In genomic region chr6:2842139-2842552, GRCh38 we compare ENCODE assay signal across 8 cellular contexts. TPM values are rescaled to one million over a fixed set of nuclear protein-coding genes. Genes with fewer than 3 reads are reported as not detected.
DNase-seq lines count a peak whose midpoint lies in the region; ATAC-seq and TF ChIP-seq lines count a peak whose summit lies in the region.

No MANE protein-coding gene starts in this region.

- H2BK5ac ChIP-seq in neuronal stem cell (ENCODE audit: low read length), result no peak overlapping the region

- H3K23ac ChIP-seq in neuronal stem cell (ENCODE audit: low read depth, low read length, poor library complexity), result no peak overlapping the region

- H3K4me2 ChIP-seq in BLaER1, result peak overlapping the region; percentile 81
- peak overlapping the region; percentile 33; the same call in 1 of the 2 replicates for H3K4me2 ChIP-seq in OCI-LY7 (ENCODE audit: low read length)
- H3K4me2 ChIP-seq in neuronal stem cell (ENCODE audit: insufficient read depth, low read length, poor library complexity, severe bottlenecking), result peak overlapping the region; percentile 55

- H3K27me3 ChIP-seq in BLaER1, result peaks cover 62% of the 10 kb centered on the region
- no peaks in the 10 kb centered on the region for H3K27me3 ChIP-seq in endocrine pancreas (ENCODE audit: control insufficient read depth, insufficient read depth, low read length)
- no peaks in the 10 kb centered on the region for H3K27me3 ChIP-seq in neuronal stem cell (ENCODE audit: control insufficient read depth in 3 of 3, insufficient read depth in 3 of 3, low read depth in 1 of 3, low read length in 3 of 3)

- H3K9me3 ChIP-seq in BLaER1 (peaks cover 3% of the 10 kb centered on the region; the same call in 1 of the 2 replicates), OCI-LY7 (ENCODE audit: low read length) (no peaks in the 10 kb centered on the region), endocrine pancreas (ENCODE audit: control insufficient read depth, low read length) (no peaks in the 10 kb centered on the region), neuronal stem cell (replicated peaks in 1 of 2; ENCODE audit: control insufficient read depth in 2 of 2, insufficient read depth in 1 of 2, low read depth in 1 of 2, low read length in 2 of 2) (no peaks in the 10 kb centered on the region)

- no peaks in the 10 kb centered on the region; the same call in 1 of the 2 replicates for H3K36me3 ChIP-seq in BLaER1
- H3K36me3 ChIP-seq in OCI-LY7 (ENCODE audit: insufficient read depth, low read length), result no peaks in the 10 kb centered on the region
- no peaks in the 10 kb centered on the region for H3K36me3 ChIP-seq in endocrine pancreas (ENCODE audit: control insufficient read depth, insufficient read depth, low read length)
- peaks cover 0 to 2% of the 10 kb centered on the region in 2 donors for H3K36me3 ChIP-seq in neuronal stem cell (replicated peaks in 1 of 2; ENCODE audit: control insufficient read depth in 2 of 2, insufficient read depth in 2 of 2, low read length in 2 of 2)

- H3K14ac ChIP-seq in neuronal stem cell (ENCODE audit: low read length), result no peak overlapping the region

- no peak overlapping the region for H3K4ac ChIP-seq in neuronal stem cell (ENCODE audit: low read length)

- no peak overlapping the region for H3K18ac ChIP-seq in neuronal stem cell (ENCODE audit: low read length)

- no peak overlapping the region for H2BK12ac ChIP-seq in neuronal stem cell (ENCODE audit: low read length)

- H3K9ac ChIP-seq in BLaER1 (no peak overlapping the region), endocrine pancreas (ENCODE audit: control insufficient read depth, insufficient read depth, low read length) (peak overlapping the region; percentile 38), neuronal stem cell (ENCODE audit: low read depth, low read length, poor library complexity) (no peak overlapping the region)

- no peaks in the 10 kb centered on the region for H3K79me2 ChIP-seq in OCI-LY7 (ENCODE audit: insufficient read depth, low read depth, low read length)

- H3K9me2 ChIP-seq in OCI-LY7 (ENCODE audit: insufficient read depth, low read length), result no peaks in the 10 kb centered on the region

- H2AK5ac ChIP-seq in neuronal stem cell (ENCODE audit: low read depth, low read length), result no peak overlapping the region

- H2AFZ ChIP-seq in OCI-LY7 (ENCODE audit: low read length) (no peak overlapping the region), neuronal stem cell (ENCODE audit: low read length) (peak overlapping the region; percentile 81)

- no peak for TF ChIP-seq CTCF in OCI-LY7 (conservative IDR thresholded peaks at IDR 0.05; ENCODE audit: low read length)

- H3K79me1 ChIP-seq in neuronal stem cell (ENCODE audit: low read depth, low read length), result no peaks in the 10 kb centered on the region

- intact Hi-C loops in OCI-LY7 (cut with micrococcal nuclease; ENCODE audit: unreplicated experiment), result loop anchor here (2.0 kb wide), 1 partner anchor 77 kb away; the partner anchor contains the start of gene WRNIP1

- POLR2A ChIA-PET in OCI-LY7 (lab: Charles Lee), result interaction anchor here (1.0 to 1.1 kb wide), 2 partner anchors 69 to 148 kb away, joined by 3 to 4 read pairs; no protein-coding TSS in a partner anchor

- ATAC-seq in HG02642 (IDR thresholded peaks at IDR 0.05; ENCODE audit: poor library complexity, unreplicated experiment) (no peak), GM21515 (IDR thresholded peaks at IDR 0.05; ENCODE audit: unreplicated experiment) (no peak)

- H4K20me1 ChIP-seq in BLaER1 (peaks cover 17% of the 10 kb centered on the region), OCI-LY7 (ENCODE audit: insufficient read depth, low read length) (no peaks in the 10 kb centered on the region)

- no CpG with 5 or more reads among the region's 2 CpGs for WGBS in neuronal stem cell (ENCODE audit: extremely low coverage in 2 of 2, insufficient read length in 2 of 2, insufficient replicate concordance in 1 of 2), 2 donors

- H3K4me3 ChIP-seq in BLaER1 (peak overlapping the region; percentile 65), OCI-LY7 (ENCODE audit: low read depth, low read length, poor library complexity, severe bottlenecking) (no peak overlapping the region), endocrine pancreas (ENCODE audit: control insufficient read depth, insufficient read depth, low read length) (no peak overlapping the region), neuronal stem cell (ENCODE audit: low read length in 2 of 2) (peak overlapping the region; percentile 46 to 77)

- no peak overlapping the region for H4K8ac ChIP-seq in neuronal stem cell (ENCODE audit: low read depth, low read length)

- H3K4me1 ChIP-seq in BLaER1 (peaks cover 41% of the 10 kb centered on the region), OCI-LY7 (ENCODE audit: insufficient read depth, low read length, poor library complexity, severe bottlenecking) (peaks cover 23% of the 10 kb centered on the region), endocrine pancreas (ENCODE audit: control insufficient read depth, insufficient read depth, low read length) (peaks cover 12% of the 10 kb centered on the region), neuronal stem cell (ENCODE audit: control insufficient read depth in 2 of 2, insufficient read depth in 1 of 2, low read depth in 1 of 2, low read length in 2 of 2) (peaks cover 10 to 16% of the 10 kb centered on the region in 2 donors)

- CTCF ChIA-PET in OCI-LY7 (lab: Charles Lee; ENCODE audit: unreplicated experiment), result interaction anchor here (3.2 kb wide), 1 partner anchor 110 kb away, joined by 10 read pairs; no protein-coding TSS in a partner anchor

- H4K91ac ChIP-seq in neuronal stem cell (ENCODE audit: low read depth, low read length, poor library complexity), result no peak overlapping the region

- no TSS peak for BruUV-seq in OCI-LY7 (replicated peaks; lab: Mats Ljungman, UMichigan)

- no peak overlapping the region for H2BK15ac ChIP-seq in neuronal stem cell (ENCODE audit: low read length)

- no peak overlapping the region for H2BK120ac ChIP-seq in neuronal stem cell (ENCODE audit: low read depth, low read length)

- DNase-seq in OCI-LY7 (ENCODE audit: low spot score) (no peak), neuronal stem cell (ENCODE audit: low spot score) (no peak), NOMO-1 treated with dmso at 0.1 percent for 144 hours (lab: John Stamatoyannopoulos, UW; ENCODE audit: unreplicated experiment) (no peak), NCI-H128 (lab: John Stamatoyannopoulos, UW; ENCODE audit: unreplicated experiment) (no peak)

- H3K27ac ChIP-seq in BLaER1 (no peak overlapping the region; the same call in 1 of the 2 replicates), OCI-LY7 (ENCODE audit: low read depth, low read length, poor library complexity, severe bottlenecking) (no peak overlapping the region), neuronal stem cell (replicated peaks; ENCODE audit: low read length) (no peak overlapping the region)

RNA-seq across cellular contexts. Expression of gene SERPINB1, which starts 0.5 kb away (rescaled TPM):
- total RNA-seq in OCI-LY7 (2014; rRNA removed; shearing (Covaris generic)), result 1.2 and 1.3 TPM in 2 replicates
- 3.5 and 5.0 TPM in 2 replicates for total RNA-seq in OCI-LY7 (2022)
- polyA plus RNA-seq in neuronal stem cell (2013, experiment 1 of 2), result 13.3 TPM
- 14.7 TPM for polyA plus RNA-seq in neuronal stem cell (2013, experiment 2 of 2)

Comparison
In these comparisons a context has a peak if more than half of its experiments do, and no peak if none do; other contexts are left out.
1. H3K4me3 ChIP-seq: peak in BLaER1 (single experiment) and neuronal stem cell (2 of 2); none in OCI-LY7 (single experiment) and endocrine pancreas (single experiment).
2. Peak in every context shown above with its lines, with median percentiles within 50 percentile points of each other: H3K4me2 ChIP-seq.